Comparison of ENCODE assay signal across 23 cellular contexts in the genomic region with DNA sequence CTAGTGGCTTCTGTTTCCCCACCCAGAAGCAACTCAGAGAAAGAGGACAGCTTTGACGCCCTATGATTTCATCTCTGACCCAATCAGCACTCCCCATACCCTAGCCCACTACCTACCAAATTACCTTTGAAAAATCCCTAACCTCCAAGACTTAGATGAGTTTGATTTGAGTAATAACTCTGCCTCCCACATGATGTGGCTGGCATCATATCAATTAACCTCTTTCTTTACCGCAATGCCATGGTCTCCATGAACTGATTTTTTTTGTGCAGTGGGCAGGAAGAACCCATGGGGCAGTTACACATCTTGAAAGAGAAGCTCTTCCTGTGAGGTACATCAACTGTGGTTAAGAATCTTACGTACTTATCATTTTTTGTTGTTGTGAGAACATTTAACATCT. TPM values are rescaled to one million over a fixed set of nuclear protein-coding genes. Genes with fewer than 3 reads are reported as not detected.
DNase-seq lines count a peak whose midpoint lies in the region; ATAC-seq and TF ChIP-seq lines count a peak whose summit lies in the region.
"Had no signal": no experiment of that assay in that cellular context is flagged by ENCODE, and none has a peak within 500 bp of the region (broad histone marks: within the 10 kb centered on the region; RNA-seq: fewer than 3 reads in every experiment).

No MANE protein-coding gene starts in this region.

- in situ Hi-C loops in mammary epithelial cell (cut with MboI; ENCODE audit: low sequenced_read_pairs in 2 of 2), result no loop called here

- peaks cover 29% of the 10 kb centered on the region for H3K4me1 Mint-ChIP-seq in activated naive CD4-positive, alpha-beta T cell treated with anti-CD3 and anti-CD28 coated beads for 36 hours (ENCODE audit: low read depth)
- peaks cover 21% of the 10 kb centered on the region for H3K4me1 Mint-ChIP-seq in activated T-helper 2 cell treated with anti-CD3 and anti-CD28 coated beads, Interferon-gamma antibody, Interleukin-2, Interleukin-4, amounts not matched to agents 10 μg/mL and 5 μg/mL and 100 μg/mL, durations not matched to agents 14 hours and 24 hours and 36 hours (ENCODE audit: low read depth)
- H3K4me1 Mint-ChIP-seq in immature natural killer cell, result peaks cover 8 to 20% of the 10 kb centered on the region in 2 donors
- H3K4me1 Mint-ChIP-seq: neural crest cell; stimulated activated memory B cell treated with anti-CD40 and anti-IgM and Interleukin-4, amounts not matched to agents 10 μg/mL and 1 μg/mL and 100 μg/mL, for 72 hours; WTC11 had no signal

- H3K36me3 ChIP-seq in left lung, result no peaks in the 10 kb centered on the region
- H3K36me3 ChIP-seq in mammary epithelial cell (ENCODE audit: insufficient read depth, low read length), result no peaks in the 10 kb centered on the region

- ATAC-seq in left lung, result no peak
- ATAC-seq: stimulated activated memory B cell treated with anti-CD40 and anti-IgM and Interleukin-4, amounts not matched to agents 10 μg/mL and 1 μg/mL and 100 μg/mL, for 72 hours; WTC11 had no signal

- no peak overlapping the region for H2AFZ ChIP-seq in mammary epithelial cell (ENCODE audit: low read depth, low read length)
- H2AFZ ChIP-seq: GM23248 had no signal

- peak overlapping the region; percentile 59 for H3K27ac Mint-ChIP-seq in activated naive CD4-positive, alpha-beta T cell treated with anti-CD3 and anti-CD28 coated beads for 36 hours
- peak overlapping the region; percentile 62 for H3K27ac Mint-ChIP-seq in activated T-helper 2 cell treated with anti-CD3 and anti-CD28 coated beads, Interferon-gamma antibody, Interleukin-2, Interleukin-4, amounts not matched to agents 10 μg/mL and 5 μg/mL and 100 μg/mL, durations not matched to agents 14 hours and 24 hours and 36 hours
- H3K27ac Mint-ChIP-seq in immature natural killer cell, result peak overlapping the region in 4 of 6 donors; percentile 47 to 65 (median 52)
- H3K27ac Mint-ChIP-seq: stimulated activated memory B cell treated with anti-CD40 and anti-IgM and Interleukin-4, amounts not matched to agents 10 μg/mL and 1 μg/mL and 100 μg/mL, for 72 hours; type B pancreatic cell; WTC11 had no signal

- TF ChIP-seq CTCF in left lung (IDR thresholded peaks at IDR 0.05) (no peak), mammary epithelial cell (conservative IDR thresholded peaks at IDR 0.05 in 1 of 2, IDR thresholded peaks at IDR 0.05 in 1 of 2; ENCODE audit: extremely low read depth in 1 of 2, insufficient read depth in 1 of 2, low read depth in 1 of 2, low read length in 2 of 2) (no peak)

- H3K4me2 ChIP-seq in mammary epithelial cell (ENCODE audit: insufficient read depth, low read depth, low read length), result no peak overlapping the region

- DNase-seq in activated naive CD4-positive, alpha-beta T cell treated with anti-CD3 and anti-CD28 coated beads for 36 hours, result peak; percentile 57
- no peak for DNase-seq in activated naive CD4-positive, alpha-beta T cell treated with anti-CD3 and anti-CD28 coated beads, Interleukin-2, amount 50 U/mL, for 16 hours
- DNase-seq in activated T-helper 2 cell treated with anti-CD3 and anti-CD28 coated beads, Interferon-gamma antibody, Interleukin-2, Interleukin-4, amounts not matched to agents 10 μg/mL and 5 μg/mL and 100 μg/mL, durations not matched to agents 14 hours and 24 hours and 36 hours (ENCODE audit: low spot score), result no peak
- DNase-seq in immature natural killer cell (peak; percentile 20 to 43 (median 38)), left lung (no peak), retina (no peak), mammary epithelial cell (no peak)
- DNase-seq: GM23248; hypothalamus; Kasumi-1; mesendoderm; NCI-H1105; NCI-H2081 treated with DMSO at 0.1 percent for 48 hours; NCI-H526 treated with DMSO at 0.1 percent for 48 hours; Right ventricle myocardium superior; stimulated activated CD4-positive, alpha-beta T cell treated with anti-CD3 and anti-CD28 coated beads, Interleukin-12 subunit alpha, Interleukin-12 subunit beta, amount 100 ng/mL, for 4 hours had no signal

- H3K9me3 ChIP-seq in left lung, result peaks cover 0 to 24% of the 10 kb centered on the region in 2 donors
- peaks cover 5% of the 10 kb centered on the region for H3K9me3 ChIP-seq in mammary epithelial cell (replicated peaks; ENCODE audit: insufficient read depth, low read length)

- no peak overlapping the region for H3K4me3 Mint-ChIP-seq in activated naive CD4-positive, alpha-beta T cell treated with anti-CD3 and anti-CD28 coated beads for 36 hours
- no peak overlapping the region for H3K4me3 Mint-ChIP-seq in activated T-helper 2 cell treated with anti-CD3 and anti-CD28 coated beads, Interferon-gamma antibody, Interleukin-2, Interleukin-4, amounts not matched to agents 10 μg/mL and 5 μg/mL and 100 μg/mL, durations not matched to agents 14 hours and 24 hours and 36 hours (ENCODE audit: low read depth)
- peak overlapping the region in 1 of 5 donors; percentile 24 for H3K4me3 Mint-ChIP-seq in immature natural killer cell
- H3K4me3 Mint-ChIP-seq: neural crest cell; stimulated activated memory B cell treated with anti-CD40 and anti-IgM and Interleukin-4, amounts not matched to agents 10 μg/mL and 1 μg/mL and 100 μg/mL, for 72 hours; type B pancreatic cell; WTC11 had no signal

- H3K4me1 ChIP-seq in left lung (no peaks in the 10 kb centered on the region), mammary epithelial cell (ENCODE audit: insufficient read depth, low read length) (no peaks in the 10 kb centered on the region)

- no peak overlapping the region for H3K27ac ChIP-seq in left lung
- H3K27ac ChIP-seq in mammary epithelial cell (ENCODE audit: insufficient read depth, low read depth, low read length), result no peak overlapping the region
- H3K27ac ChIP-seq: GM23248 had no signal

- BruUV-seq in mammary epithelial cell (replicated peaks; lab: Mats Ljungman, UMichigan), result no TSS peak

- dilution Hi-C loops in mammary epithelial cell (cut with HindIII; ENCODE audit: low sequenced_read_pairs), result no loop called here

- peaks cover 31% of the 10 kb centered on the region for H3K9me3 Mint-ChIP-seq in activated naive CD4-positive, alpha-beta T cell treated with anti-CD3 and anti-CD28 coated beads for 36 hours
- H3K9me3 Mint-ChIP-seq in activated T-helper 2 cell treated with anti-CD3 and anti-CD28 coated beads, Interferon-gamma antibody, Interleukin-2, Interleukin-4, amounts not matched to agents 10 μg/mL and 5 μg/mL and 100 μg/mL, durations not matched to agents 14 hours and 24 hours and 36 hours, result peaks cover 67% of the 10 kb centered on the region
- peaks cover 0 to 16% (median 7%) of the 10 kb centered on the region in 6 donors for H3K9me3 Mint-ChIP-seq in immature natural killer cell

- peaks cover 7% of the 10 kb centered on the region for H3K36me3 Mint-ChIP-seq in activated naive CD4-positive, alpha-beta T cell treated with anti-CD3 and anti-CD28 coated beads for 36 hours (ENCODE audit: low read depth)
- peaks cover 25% of the 10 kb centered on the region for H3K36me3 Mint-ChIP-seq in activated T-helper 2 cell treated with anti-CD3 and anti-CD28 coated beads, Interferon-gamma antibody, Interleukin-2, Interleukin-4, amounts not matched to agents 10 μg/mL and 5 μg/mL and 100 μg/mL, durations not matched to agents 14 hours and 24 hours and 36 hours (ENCODE audit: low read depth)
- peaks cover 0 to 6% (median 4%) of the 10 kb centered on the region in 3 donors for H3K36me3 Mint-ChIP-seq in immature natural killer cell
- H3K36me3 Mint-ChIP-seq: type B pancreatic cell had no signal

- intact Hi-C loops in activated naive CD4-positive, alpha-beta T cell treated with anti-CD3 and anti-CD28 coated beads for 36 hours (cut with micrococcal nuclease), result loop anchor here (1.0 kb wide), 1 partner anchor 22 kb away; no protein-coding TSS in a partner anchor
- intact Hi-C loops in activated T-helper 2 cell treated with anti-CD3 and anti-CD28 coated beads, Interferon-gamma antibody, Interleukin-2, Interleukin-4, amounts not matched to agents 10 μg/mL and 5 μg/mL and 100 μg/mL, durations not matched to agents 14 hours and 24 hours and 36 hours (cut with micrococcal nuclease), result loop anchor here (2.0 kb wide), 1 partner anchor 22 kb away; no protein-coding TSS in a partner anchor
- intact Hi-C loops in left lung (cut with DNase I), result no loop called here
- intact Hi-C loops in mammary epithelial cell (cut with micrococcal nuclease), result no loop called here

- CTCF ChIA-PET in activated naive CD4-positive, alpha-beta T cell treated with anti-CD3 and anti-CD28 coated beads for 36 hours (lab: Charles Lee), result interaction anchor here (0.9 kb wide), 1 partner anchor 54 kb away, joined by 4 read pairs; no protein-coding TSS in a partner anchor
- CTCF ChIA-PET in mammary epithelial cell (lab: Charles Lee; ENCODE audit: low non-redundant PET), result no interaction called here

- H4K20me1 ChIP-seq in mammary epithelial cell (ENCODE audit: insufficient read depth, low read length), result no peaks in the 10 kb centered on the region

- H3K4me3 ChIP-seq in left lung (no peak overlapping the region), mammary epithelial cell (replicated peaks in 1 of 3; ENCODE audit: insufficient read depth in 1 of 3, low read depth in 2 of 3, low read length in 3 of 3) (no peak overlapping the region)
- H3K4me3 ChIP-seq: GM23248 had no signal

- no peak overlapping the region for H3K9ac ChIP-seq in mammary epithelial cell (ENCODE audit: insufficient read depth, low read length)
- H3K9ac ChIP-seq: GM23248 had no signal

- no peaks in the 10 kb centered on the region for H3K27me3 Mint-ChIP-seq in activated naive CD4-positive, alpha-beta T cell treated with anti-CD3 and anti-CD28 coated beads for 36 hours (ENCODE audit: low read depth)
- H3K27me3 Mint-ChIP-seq in activated T-helper 2 cell treated with anti-CD3 and anti-CD28 coated beads, Interferon-gamma antibody, Interleukin-2, Interleukin-4, amounts not matched to agents 10 μg/mL and 5 μg/mL and 100 μg/mL, durations not matched to agents 14 hours and 24 hours and 36 hours (ENCODE audit: low read depth), result no peaks in the 10 kb centered on the region
- H3K27me3 Mint-ChIP-seq in immature natural killer cell (ENCODE audit: low read depth in 3 of 3), result peaks cover 5 to 6% (median 6%) of the 10 kb centered on the region in 3 donors

- 92% methylated on average over 3 of the region's 3 CpGs for WGBS in mammary epithelial cell (ENCODE audit: low coverage, missing lambda C conversion rate)

- H3K27me3 ChIP-seq in left lung, result no peaks in the 10 kb centered on the region
- H3K27me3 ChIP-seq in mammary epithelial cell (ENCODE audit: insufficient read depth, low read length), result no peaks in the 10 kb centered on the region

- H3K79me2 ChIP-seq in mammary epithelial cell (ENCODE audit: insufficient read depth, low read length), result no peaks in the 10 kb centered on the region

RNA-seq across cellular contexts. Expression of a gene that starts 25.5 kb away (rescaled TPM):
- total RNA-seq in activated naive CD4-positive, alpha-beta T cell treated with anti-CD3 and anti-CD28 coated beads for 36 hours, result under 1 TPM in 1 of 2 experiments, not detected in 1; 0.44 TPM
- 0.87 and 1.3 TPM in 2 replicates for total RNA-seq in activated T-helper 2 cell treated with anti-CD3 and anti-CD28 coated beads, Interferon-gamma antibody, Interleukin-2, Interleukin-4, amounts not matched to agents 10 μg/mL and 5 μg/mL and 100 μg/mL, durations not matched to agents 14 hours and 24 hours and 36 hours
- polyA plus RNA-seq in immature natural killer cell, result not detected
- total RNA-seq in left lung, result 10 to 100 TPM; 10.6 to 25.5 TPM
- total RNA-seq in mammary epithelial cell, result 10 to 100 TPM in 1 of 2 donors, not detected in 1; 31.7 TPM
- 0.86 TPM for polyA plus RNA-seq in mammary epithelial cell
- not detected for polyA minus RNA-seq in mammary epithelial cell
- total RNA-seq: astrocyte, HT1080, kidney epithelial cell, WTC11 had no signal

Comparison
In these comparisons a context has a peak if more than half of its experiments do, and no peak if none do; other contexts are left out.
1. DNase-seq: peak in activated naive CD4-positive, alpha-beta T cell treated with anti-CD3 and anti-CD28 coated beads for 36 hours (single experiment) and immature natural killer cell (3 of 3); none in activated naive CD4-positive, alpha-beta T cell treated with anti-CD3 and anti-CD28 coated beads, Interleukin-2, amount 50 U/mL, for 16 hours (single experiment), activated T-helper 2 cell treated with anti-CD3 and anti-CD28 coated beads, Interferon-gamma antibody, Interleukin-2, Interleukin-4, amounts not matched to agents 10 μg/mL and 5 μg/mL and 100 μg/mL, durations not matched to agents 14 hours and 24 hours and 36 hours (single experiment), left lung (0 of 2), retina (single experiment) and mammary epithelial cell (single experiment).
2. intact Hi-C loops: an anchor here in activated naive CD4-positive, alpha-beta T cell treated with anti-CD3 and anti-CD28 coated beads for 36 hours (1.0 kb wide) and activated T-helper 2 cell treated with anti-CD3 and anti-CD28 coated beads, Interferon-gamma antibody, Interleukin-2, Interleukin-4, amounts not matched to agents 10 μg/mL and 5 μg/mL and 100 μg/mL, durations not matched to agents 14 hours and 24 hours and 36 hours (2.0 kb wide); none called in left lung and mammary epithelial cell.
3. Peak in every context shown above with its lines, with median percentiles within 50 percentile points of each other: H3K27ac Mint-ChIP-seq.